Comparison of ENCODE assay signal across 23 cellular contexts in genomic region chr4:188904617-188905016, GRCh38.
"Had no signal": no experiment of that assay in that cellular context is flagged by ENCODE, and none has a peak within 500 bp of the region (broad histone marks: within the 10 kb centered on the region; RNA-seq: fewer than 3 reads in every experiment).

No MANE protein-coding gene starts in this region.

- H3K27me3 ChIP-seq: ovary, right lobe of liver, sigmoid colon, stomach, thyroid gland, tibial nerve, upper lobe of left lung, vagina had no signal

- DNase-seq: naive thymus-derived CD8-positive, alpha-beta T cell; nephron progenitor cell; occipital lobe; ovary; psoas muscle; right cardiac atrium; right lobe of liver; sigmoid colon; small intestine; stimulated activated CD4-positive, alpha-beta T cell treated with anti-CD3 and anti-CD28 coated beads, Interleukin-15, amount 100 ng/mL, for 24 hours; stimulated activated CD4-positive, alpha-beta T cell treated with anti-CD3 and anti-CD28 coated beads, Interleukin-2, amount 100 ng/mL, for 24 hours; stimulated activated CD4-positive, alpha-beta T cell treated with anti-CD3 and anti-CD28 coated beads, Interleukin-2, amount 100 ng/mL, for 48 hours; stimulated activated CD4-positive, alpha-beta T cell treated with anti-CD3 and anti-CD28 coated beads, Interleukin-4, amount 100 ng/mL, for 24 hours; stimulated activated naive B cell treated with anti-CD40 and anti-IgM and Interleukin-4, amounts not matched to agents 10 μg/mL and 1 μg/mL and 100 μg/mL, for 72 hours; stimulated activated naive CD4-positive, alpha-beta T cell treated with Interleukin-2 at 50 U/mL for 16 hours; stomach; thyroid gland; trophoblast cell had no signal

- H3K27ac ChIP-seq: ovary, parathyroid adenoma, psoas muscle, right lobe of liver, sigmoid colon, stomach, thoracic aorta, thyroid gland, tibial nerve, upper lobe of left lung, vagina had no signal

- H2AFZ ChIP-seq: parathyroid adenoma had no signal

- H3K9ac ChIP-seq: parathyroid adenoma had no signal

- H3K36me3 ChIP-seq: ovary, right lobe of liver, sigmoid colon, stomach, thoracic aorta, thyroid gland, tibial nerve, upper lobe of left lung, vagina had no signal

- H3K9me3 ChIP-seq: ovary, psoas muscle, right lobe of liver, sigmoid colon, thoracic aorta, thyroid gland, tibial nerve, upper lobe of left lung, vagina had no signal

- H3K4me3 ChIP-seq: ovary, psoas muscle, right lobe of liver, sigmoid colon, stomach, thoracic aorta, thyroid gland, tibial nerve, upper lobe of left lung, vagina had no signal

- H3K4me1 ChIP-seq: parathyroid adenoma, psoas muscle, right lobe of liver, sigmoid colon, stomach, thyroid gland, tibial nerve, upper lobe of left lung, vagina had no signal
